7 cellular contexts compared by ENCODE assay signal in the genomic region with DNA sequence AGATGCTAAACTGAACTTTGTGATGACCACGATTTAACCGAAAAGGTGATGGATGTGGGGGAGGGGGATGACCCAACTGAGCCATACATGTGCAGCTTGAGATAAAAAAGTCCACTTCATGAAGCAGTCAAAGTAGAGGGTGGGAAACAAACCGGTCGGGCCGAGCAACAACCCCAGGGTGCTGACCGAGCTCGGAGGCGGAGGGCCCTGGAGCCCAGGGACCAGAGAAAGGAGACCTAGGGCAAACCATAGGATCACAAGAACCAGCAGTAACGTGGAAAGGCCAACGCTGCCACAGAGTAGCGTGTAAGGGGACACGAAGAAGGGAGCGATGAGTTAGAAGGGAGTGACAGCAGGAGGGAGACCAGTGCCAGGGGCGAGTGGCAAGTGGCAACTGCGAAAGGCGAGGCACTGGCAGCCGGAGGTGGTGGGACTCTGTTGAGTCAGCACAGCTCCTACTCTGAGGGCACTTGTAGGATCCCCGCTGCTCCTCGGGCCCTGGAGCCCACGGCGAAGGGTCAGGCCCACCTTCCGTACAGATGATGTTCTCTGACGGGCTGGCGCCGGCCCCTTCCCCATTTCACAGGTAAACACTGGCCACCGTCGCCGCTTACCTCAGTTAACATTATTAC. TPM values are rescaled to one million over a fixed set of nuclear protein-coding genes. Genes with fewer than 3 reads are reported as not detected.
DNase-seq lines count a peak whose midpoint lies in the region; ATAC-seq and TF ChIP-seq lines count a peak whose summit lies in the region.

No MANE protein-coding gene starts in this region.

- peak overlapping the region; percentile 97 for H3K27ac Mint-ChIP-seq in HFFc6
- peak overlapping the region; percentile 98 for H3K27ac Mint-ChIP-seq in chondrocyte (ENCODE audit: unreplicated experiment)

- H3K9me3 Mint-ChIP-seq in HFFc6: no peaks in the 10 kb centered on the region
- H3K9me3 Mint-ChIP-seq in chondrocyte (ENCODE audit: low read depth): no peaks in the 10 kb centered on the region

- TF ChIP-seq CTCF in HFFc6 (IDR thresholded peaks at IDR 0.05): no peak
- no peak for TF ChIP-seq CTCF in chondrocyte (IDR thresholded peaks at IDR 0.05)

- no peaks in the 10 kb centered on the region for H3K36me3 Mint-ChIP-seq in HFFc6 (ENCODE audit: low read depth)
- H3K36me3 Mint-ChIP-seq in chondrocyte (ENCODE audit: low read depth): no peaks in the 10 kb centered on the region

- H3K27me3 Mint-ChIP-seq in HFFc6 (ENCODE audit: insufficient read depth) (no peaks in the 10 kb centered on the region; the same call in 1 of the 2 replicates), chondrocyte (ENCODE audit: low read depth) (no peaks in the 10 kb centered on the region)

- H3K4me1 Mint-ChIP-seq in HFFc6 (ENCODE audit: low read depth): peaks cover 39% of the 10 kb centered on the region
- peaks cover 41% of the 10 kb centered on the region for H3K4me1 Mint-ChIP-seq in chondrocyte (ENCODE audit: low read depth)

- ATAC-seq in GM18498 (IDR thresholded peaks at IDR 0.05; ENCODE audit: unreplicated experiment): peak; percentile 41

- DNase-seq in HFFc6 (peak; percentile 18), NCI-H1092 (lab: John Stamatoyannopoulos, UW) (peak; percentile 27), chondrocyte (ENCODE audit: low spot score) (no peak), left kidney (ENCODE audit: low read depth, low spot score) (peak; percentile 67)
- DNase-seq in activated CD4-positive, alpha-beta T cell treated with anti-CD3 and anti-CD28 coated beads for 1 hour: peak; percentile 26
- peak; percentile 23 to 33 for DNase-seq in stimulated activated CD4-positive, alpha-beta T cell treated with anti-CD3 and anti-CD28 coated beads, Interleukin-2, amount 100 ng/mL, for 48 hours

- H3K4me3 Mint-ChIP-seq in HFFc6 (peak overlapping the region; percentile 99), chondrocyte (ENCODE audit: unreplicated experiment) (peak overlapping the region; percentile 95)

RNA-seq across cellular contexts. Expression of a gene that starts 0.5 kb away (rescaled TPM):
- 10 to 100 TPM; 29.0 to 33.1 (median 30.3) TPM for total RNA-seq in HFFc6 (2021; fragmentation: NEBNext Ultra II Directional; extraction: Animal tissue kit (Norgen Biotek cat#: 25700))
- total RNA-seq in chondrocyte: 35.5 to 40.1 TPM (median 36.0 TPM) in 3 replicates
